ENCODE assay signal across 15 cellular contexts in the genomic region with DNA sequence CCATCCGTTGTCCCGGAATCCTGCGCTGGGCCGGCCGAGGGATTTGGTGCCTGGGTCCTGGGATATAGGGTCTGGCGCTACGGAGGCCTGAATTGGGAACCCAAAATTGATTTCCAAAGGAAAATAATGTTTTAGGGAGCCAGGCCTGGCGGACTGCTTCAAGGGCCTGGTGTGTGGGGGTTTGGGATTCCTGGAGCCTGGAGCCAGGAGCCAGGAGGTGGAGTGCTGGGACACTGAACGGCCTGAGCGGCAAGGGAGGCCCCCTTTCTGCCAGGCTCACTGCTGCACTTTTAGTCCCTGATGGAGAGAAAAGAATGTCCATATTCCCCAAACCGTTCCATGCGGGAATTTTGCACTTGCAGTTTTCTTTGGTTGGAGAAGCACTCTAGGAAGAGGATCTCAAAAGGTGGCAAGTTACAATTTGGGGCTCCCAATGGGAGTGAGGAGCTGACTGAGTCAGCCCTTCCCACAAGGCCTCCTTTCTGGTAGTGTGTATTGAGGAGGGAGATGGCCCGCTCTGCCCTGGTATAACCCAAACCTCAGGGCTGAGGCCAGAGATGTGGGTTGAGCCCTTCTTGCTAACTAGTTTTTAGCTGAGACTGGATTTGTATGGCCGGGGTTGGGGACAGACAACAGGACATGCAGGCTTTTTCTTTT. TPM values are rescaled to one million over a fixed set of nuclear protein-coding genes. Genes with fewer than 3 reads are reported as not detected.
DNase-seq lines count a peak whose midpoint lies in the region; ATAC-seq, FAIRE-seq and TF ChIP-seq lines count a peak whose summit lies in the region.
"Had no signal": no experiment of that assay in that cellular context is flagged by ENCODE, and none has a peak within 500 bp of the region (broad histone marks: within the 10 kb centered on the region; RNA-seq: fewer than 3 reads in every experiment).

No MANE protein-coding gene starts in this region.

- H3K4me3 Mint-ChIP-seq in H9: peak overlapping the region in 1 of 2 experiments; percentile 46; a peak in 2 of 5 replicates

- H3K18ac ChIP-seq in H9 (ENCODE audit: insufficient read length, low read depth, low read length) (no peak overlapping the region), H1 (ENCODE audit: extremely low read depth, low read length) (no peak overlapping the region; the same call in 1 of the 2 replicates)

- H2AFZ ChIP-seq in SK-N-SH (ENCODE audit: low read depth) (no peak overlapping the region), H9 (ENCODE audit: low read length) (no peak overlapping the region), H1 (ENCODE audit: low read length) (no peak overlapping the region), parathyroid adenoma (no peak overlapping the region)

- no peaks in the 10 kb centered on the region for H3K9me2 ChIP-seq in SK-N-SH

- no peaks in the 10 kb centered on the region for H3K79me1 ChIP-seq in H9 (ENCODE audit: insufficient read depth, low read depth, low read length, poor library complexity, severe bottlenecking)
- H3K79me1 ChIP-seq in H1 (ENCODE audit: low read depth, low read length): no peaks in the 10 kb centered on the region

- H3K4ac ChIP-seq in H9 (ENCODE audit: low read depth, low read length): no peak overlapping the region
- H3K4ac ChIP-seq in H1 (replicated peaks; ENCODE audit: insufficient read length, low read depth, low read length): no peak overlapping the region

- H3K4me1 Mint-ChIP-seq in H9: peaks cover 43 to 60% of the 10 kb centered on the region in 2 experiments

- TF ChIP-seq RAD21 in SK-N-SH (IDR thresholded peaks at IDR 0.05; ENCODE audit: low read length) (no peak), H1 (IDR thresholded peaks at IDR 0.05 in 1 of 2, conservative IDR thresholded peaks at IDR 0.05 in 1 of 2; ENCODE audit: low read depth in 2 of 2, low read length in 2 of 2) (peak; percentile 4 to 5; a peak in 1 of 4 replicates)

- FAIRE-seq in H1 (lab: Jason Lieb, UNC): no peak
- FAIRE-seq: colon, HTR-8/SVneo had no signal

- no peak overlapping the region for H4K5ac ChIP-seq in H9 (ENCODE audit: insufficient read length, low read depth, low read length)
- H4K5ac ChIP-seq in H1 (ENCODE audit: insufficient read length, low read depth, low read length): no peak overlapping the region

- 0 out of 2 replicates have a peak, but pooled peaks cover 3% of the 10 kb centered on the region for H4K20me1 ChIP-seq in SK-N-SH (ENCODE audit: insufficient read depth)
- H4K20me1 ChIP-seq in H9 (ENCODE audit: control insufficient read depth, insufficient read depth, insufficient read length): no peaks in the 10 kb centered on the region
- peaks cover 8 to 26% of the 10 kb centered on the region in 2 experiments for H4K20me1 ChIP-seq in H1 (replicated peaks in 1 of 2; ENCODE audit: control insufficient read depth in 1 of 2, insufficient read depth in 2 of 2, low read length in 2 of 2)

- peaks cover 92% of the 10 kb centered on the region for H3K27me3 Mint-ChIP-seq in H9 (ENCODE audit: low read depth)

- CTCF ChIA-PET in SK-N-SH (lab: Yijun Ruan, JAX) (interaction anchor here (0.6 to 2.9 kb wide), 11 partner anchors 12 to 235 kb away, joined by 3 to 16 read pairs (median 3); no protein-coding TSS in a partner anchor), H1 (lab: Charles Lee; ENCODE audit: partially characterized antibody) (interaction anchor here (0.7 to 2.6 kb wide), 16 partner anchors 8 to 166 kb away, joined by 3 to 26 read pairs (median 6); no protein-coding TSS in a partner anchor)

- H2BK20ac ChIP-seq in H9 (ENCODE audit: low read depth, low read length, poor library complexity, severe bottlenecking) (no peak overlapping the region), H1 (ENCODE audit: low read length) (peak overlapping the region; percentile 34; the same call in 1 of the 2 replicates)

- H2BK5ac ChIP-seq in H9 (ENCODE audit: insufficient read length, low read length) (no peak overlapping the region), H1 (ENCODE audit: low read depth, low read length) (no peak overlapping the region)

- H3K23ac ChIP-seq in H9 (ENCODE audit: insufficient read length, low read depth, low read length) (no peak overlapping the region), H1 (ENCODE audit: insufficient read length) (no peak overlapping the region)

- H2BK120ac ChIP-seq in H9 (ENCODE audit: low read depth, low read length, poor library complexity, severe bottlenecking) (no peak overlapping the region), H1 (replicated peaks; ENCODE audit: low read depth, low read length) (no peak overlapping the region)

- H3K9me3 ChIP-seq in SK-N-SH: no peaks in the 10 kb centered on the region
- H3K9me3 ChIP-seq in H9 (ENCODE audit: control insufficient read depth, low read depth, low read length): no peaks in the 10 kb centered on the region
- H3K9me3 ChIP-seq in H1 (ENCODE audit: insufficient read depth in 2 of 2, low read depth in 1 of 2, low read length in 1 of 2): no peaks in the 10 kb centered on the region
- no peaks in the 10 kb centered on the region for H3K9me3 ChIP-seq in parathyroid adenoma (ENCODE audit: control insufficient read depth, low read length)
- H3K9me3 ChIP-seq: adrenal gland had no signal

- H4K8ac ChIP-seq in H9 (replicated peaks; ENCODE audit: insufficient read length, low read depth, low read length) (no peak overlapping the region), H1 (ENCODE audit: extremely low read depth, insufficient read depth, low read length) (no peak overlapping the region)

- H2BK12ac ChIP-seq in H9 (ENCODE audit: insufficient read length, low read depth, low read length): no peak overlapping the region
- H2BK12ac ChIP-seq in H1 (ENCODE audit: low read depth, low read length): peak overlapping the region; percentile 22; the same call in 1 of the 2 replicates

- H3K79me2 ChIP-seq in SK-N-SH (ENCODE audit: insufficient read depth): no peaks in the 10 kb centered on the region
- no peaks in the 10 kb centered on the region for H3K79me2 ChIP-seq in H9 (ENCODE audit: insufficient read depth, low read length)
- no peaks in the 10 kb centered on the region for H3K79me2 ChIP-seq in H1 (ENCODE audit: control insufficient read depth in 1 of 2, insufficient read depth in 2 of 2, low read length in 2 of 2)
- H3K79me2 ChIP-seq in parathyroid adenoma: no peaks in the 10 kb centered on the region

- H3K27me3 ChIP-seq in SK-N-SH (ENCODE audit: insufficient read depth): peaks cover 88% of the 10 kb centered on the region
- peaks cover 87% of the 10 kb centered on the region for H3K27me3 ChIP-seq in H9 (ENCODE audit: insufficient read depth, low read length)
- peaks cover 91 to 96% (median 95%) of the 10 kb centered on the region in 4 experiments for H3K27me3 ChIP-seq in H1 (replicated peaks in 1 of 4; ENCODE audit: control insufficient read depth in 3 of 4, extremely low read depth in 1 of 4, insufficient read depth in 3 of 4, low read length in 3 of 4)
- no peaks in the 10 kb centered on the region for H3K27me3 ChIP-seq in parathyroid adenoma (ENCODE audit: control insufficient read depth, insufficient read depth, low read length)

- H3K9ac ChIP-seq in SK-N-SH (no peak overlapping the region), H9 (ENCODE audit: extremely low read depth, insufficient read length, low read length) (no peak overlapping the region), H1 (replicated peaks in 1 of 4; ENCODE audit: extremely low read depth in 1 of 4, low read depth in 3 of 4, low read length in 3 of 4) (no peak overlapping the region), parathyroid adenoma (no peak overlapping the region)

- H3K4me1 ChIP-seq in SK-N-SH (ENCODE audit: control insufficient read depth in 1 of 2, insufficient read depth in 2 of 2, low read depth in 1 of 2, low read length in 1 of 2) (no peaks in the 10 kb centered on the region; a peak in 1 of 4 replicates), H9 (ENCODE audit: insufficient read depth, low read length) (peaks cover 3% of the 10 kb centered on the region; the same call in 1 of the 2 replicates), H1 (replicated peaks in 1 of 4; ENCODE audit: control insufficient read depth in 3 of 4, insufficient read depth in 4 of 4, low read length in 3 of 4) (peaks cover 20 to 65% (median 39%) of the 10 kb centered on the region in 4 experiments), parathyroid adenoma (no peaks in the 10 kb centered on the region)

- H3K4me3 ChIP-seq in SK-N-SH (ENCODE audit: low read depth in 2 of 2, low read length in 1 of 2) (no peak overlapping the region), H1 (ENCODE audit: extremely low read depth in 1 of 4, insufficient read depth in 2 of 4, low read depth in 3 of 4, low read length in 4 of 4) (peak overlapping the region; percentile 0 to 53 (median 20); a peak in 6 of 8 replicates), parathyroid adenoma (ENCODE audit: low read depth, low read length) (no peak overlapping the region)
- H3K4me3 ChIP-seq: adrenal gland had no signal

- H3K9me3 Mint-ChIP-seq in H9: peaks cover 0 to 9% of the 10 kb centered on the region in 2 experiments; a peak in 1 of 5 replicates

- no peak overlapping the region for H3K56ac ChIP-seq in H9 (ENCODE audit: insufficient read length, low read depth, low read length)
- H3K56ac ChIP-seq in H1 (replicated peaks; ENCODE audit: insufficient read length, low read depth, low read length): no peak overlapping the region

- peaks cover 21% of the 10 kb centered on the region for H3K23me2 ChIP-seq in H9 (ENCODE audit: insufficient read length, low read depth, low read length, poor library complexity, severe bottlenecking)
- H3K23me2 ChIP-seq in H1 (ENCODE audit: low read depth, low read length): peaks cover 9% of the 10 kb centered on the region; the same call in 1 of the 2 replicates

- H4K91ac ChIP-seq in H9 (ENCODE audit: insufficient read length, low read depth, low read length): no peak overlapping the region
- no peak overlapping the region for H4K91ac ChIP-seq in H1 (replicated peaks; ENCODE audit: insufficient read length, low read length)

- TF ChIP-seq EP300 in SK-N-SH (IDR thresholded peaks at IDR 0.05; ENCODE audit: borderline replicate concordance in 1 of 2, low read depth in 1 of 2, low read length in 1 of 2): no peak
- no peak for TF ChIP-seq EP300 in H1 (IDR thresholded peaks at IDR 0.05; ENCODE audit: borderline replicate concordance in 1 of 2, low read depth in 2 of 2, low read length in 2 of 2)

- DNase-seq in SK-N-SH (peak; percentile 36), H9 (peak; percentile 56), H1 (ENCODE audit: low read depth in 1 of 2, low spot score in 2 of 2) (peak in 1 of 2 experiments; percentile 66), KG1 (lab: John Stamatoyannopoulos, UW) (no peak), activated gamma-delta T cell treated with Interleukin-2 at 50 U/mL for 16 hours (no peak), NCI-H524 treated with DMSO at 0.1 percent for 48 hours (lab: John Stamatoyannopoulos, UW) (no peak)
- DNase-seq: adrenal gland, erythroblast, substantia nigra, T-helper 9 cell had no signal

- H2BK15ac ChIP-seq in H9 (ENCODE audit: low read depth, low read length) (no peak overlapping the region), H1 (ENCODE audit: low read length) (no peak overlapping the region)

- no peak for ATAC-seq in SK-N-SH treated with all-trans-retinoic acid at 6 μM for 48 hours

- H3K14ac ChIP-seq in H9 (ENCODE audit: insufficient read depth, low read length) (no peak overlapping the region), H1 (ENCODE audit: insufficient read length) (no peak overlapping the region)

- WGBS in SK-N-SH (ENCODE audit: low lambda C conversion rate): 73% methylated on average over 14 of the region's 14 CpGs
- WGBS in H9 (ENCODE audit: extremely low coverage, insufficient read length, low lambda C conversion rate): no CpG with 5 or more reads among the region's 14 CpGs
- 7% methylated on average over 14 of the region's 14 CpGs; no CpG with 5 or more reads in 1 of the 2 experiments for WGBS in H1 (ENCODE audit: extremely low coverage in 1 of 2, insufficient coverage in 1 of 2, insufficient read length in 1 of 2, insufficient replicate concordance in 2 of 2, low coverage in 1 of 2, low lambda C conversion rate in 2 of 2, missing lambda C conversion rate in 1 of 2), 2 experiments

- no peaks in the 10 kb centered on the region for H3K36me3 ChIP-seq in SK-N-SH (replicated peaks in 1 of 2; ENCODE audit: control insufficient read depth in 1 of 2, insufficient read depth in 2 of 2, low read length in 1 of 2)
- H3K36me3 ChIP-seq in H1 (ENCODE audit: control insufficient read depth in 2 of 4, insufficient read depth in 4 of 4, low read length in 3 of 4): peaks cover 0 to 10% (median 0%) of the 10 kb centered on the region in 4 experiments; a peak in 1 of 8 replicates
- no peaks in the 10 kb centered on the region for H3K36me3 ChIP-seq in parathyroid adenoma (ENCODE audit: control insufficient read depth, insufficient read depth, low read length)
- H3K36me3 ChIP-seq: adrenal gland had no signal

- no peak overlapping the region for H3T11ph ChIP-seq in H9 (ENCODE audit: low read length)

- H2AK5ac ChIP-seq in H9 (ENCODE audit: insufficient read length, low read length) (no peak overlapping the region), H1 (ENCODE audit: low read depth, low read length) (0 out of 2 replicates have a peak overlapping the region, but pooled peaks have one; percentile 7)

- no peaks in the 10 kb centered on the region; a peak in 1 of 7 replicates for H3K36me3 Mint-ChIP-seq in H9 (ENCODE audit: insufficient read depth in 1 of 3, low read depth in 3 of 3)

- H3K27ac Mint-ChIP-seq in H9: no peak overlapping the region

- H3K4me2 ChIP-seq in SK-N-SH (no peak overlapping the region), H9 (ENCODE audit: insufficient read depth, insufficient read length, low read length) (peak overlapping the region; percentile 38), H1 (ENCODE audit: insufficient read depth in 1 of 2, low read depth in 2 of 2, low read length in 2 of 2) (peak overlapping the region; percentile 68 to 80), parathyroid adenoma (ENCODE audit: low read length) (peak overlapping the region; percentile 44)

- no peak for TF ChIP-seq POLR2A in H1 (IDR thresholded peaks at IDR 0.05; ENCODE audit: control extremely low read depth in 1 of 2, low read depth in 2 of 2, low read length in 2 of 2)

- no peak overlapping the region for H3K27ac ChIP-seq in SK-N-SH (ENCODE audit: low read depth in 2 of 2, low read length in 1 of 2)
- H3K27ac ChIP-seq in H9 (ENCODE audit: insufficient read length, low read depth, low read length): no peak overlapping the region
- H3K27ac ChIP-seq in H1 (ENCODE audit: low read depth, low read length): no peak overlapping the region
- no peak overlapping the region for H3K27ac ChIP-seq in parathyroid adenoma
- H3K27ac ChIP-seq: adrenal gland had no signal

- POLR2A ChIA-PET in SK-N-SH (lab: Yijun Ruan, JAX) (no interaction called here), H1 (lab: Charles Lee; ENCODE audit: partially characterized antibody) (interaction anchor here (1.1 to 1.8 kb wide), 6 partner anchors 8 to 57 kb away, joined by 3 to 8 read pairs (median 4); no protein-coding TSS in a partner anchor)

- no peaks in the 10 kb centered on the region for H3F3A ChIP-seq in SK-N-SH (replicated peaks; ENCODE audit: insufficient read depth)

- TF ChIP-seq CTCF in SK-N-SH (IDR thresholded peaks at IDR 0.05) (no peak), H9 (conservative IDR thresholded peaks at IDR 0.05) (peak; percentile 26; the same call in 2 of the 3 replicates), H1 (IDR thresholded peaks at IDR 0.05; ENCODE audit: control extremely low read depth in 1 of 3, insufficient read depth in 1 of 3, low read depth in 1 of 3, low read length in 3 of 3) (peak in 1 of 3 experiments; percentile 21; a peak in 1 of 4 replicates), parathyroid adenoma (IDR thresholded peaks at IDR 0.05) (no peak)

RNA-seq across cellular contexts. Expression of gene LMX1B, which starts 2.2 kb away (rescaled TPM):
- not detected in 2 replicates for polyA plus RNA-seq in SK-N-SH (2012; rRNA removed)
- not detected in 2 replicates for polyA plus RNA-seq in SK-N-SH (2012; cell fraction: cytosol; rRNA removed)
- not detected in 2 replicates for polyA plus RNA-seq in SK-N-SH (2012; cell fraction: nucleus; rRNA removed)
- 0.70 and 0.85 TPM in 2 replicates for total RNA-seq in H9 (2021)
- 0.37 and 0.52 TPM in 2 replicates for total RNA-seq in H1 (2021; fragmentation: NEBNext Ultra II Directional; extraction: Animal tissue kit (Norgen Biotek cat#: 25700))
- 0.09 and 0.17 TPM in 2 replicates for polyA plus RNA-seq in H1 (2011; rRNA removed)
- 0.17 TPM for polyA plus RNA-seq in H1 (2011; cell fraction: cytosol; rRNA removed)
- polyA plus RNA-seq in H1 (2011; cell fraction: nucleus; rRNA removed): 0.24 TPM
- 0.17 to 0.24 TPM (median 0.20 TPM) in 4 replicates for polyA plus RNA-seq in H1 (2012, experiment 1 of 2)
- polyA plus RNA-seq in H1 (2012, experiment 2 of 2): 0.16 TPM
- polyA plus RNA-seq in H1 (2013, experiment 1 of 2): 0.18 TPM
- polyA plus RNA-seq in H1 (2013, experiment 2 of 2): 0.22 TPM
- 0.07 and 0.16 TPM in 2 replicates for polyA minus RNA-seq in H1 (2011; rRNA and poly(A)+ RNA removed)
- polyA minus RNA-seq in H1 (2011; cell fraction: cytosol; rRNA and poly(A)+ RNA removed): 0.44 TPM
- polyA minus RNA-seq in H1 (2011; cell fraction: nucleus; rRNA and poly(A)+ RNA removed): 0.10 TPM
- total RNA-seq: pulmonary artery endothelial cell had no signal

Comparison
In these comparisons a context has a peak if more than half of its experiments do, and no peak if none do; other contexts are left out.
1. DNase-seq: peak in SK-N-SH (single experiment) and H9 (single experiment); none in KG1 (single experiment), activated gamma-delta T cell treated with Interleukin-2 at 50 U/mL for 16 hours (single experiment) and NCI-H524 treated with DMSO at 0.1 percent for 48 hours (single experiment).
2. H3K4me3 ChIP-seq: peak in H1 (4 of 4); none in SK-N-SH (0 of 2) and parathyroid adenoma (single experiment).
3. Of the 17 proteins assayed by ChIP-seq in both H1 and SK-N-SH: peak only in H1: MAX and RAD21; only in SK-N-SH: none; in both: none; in neither: 14; mixed calls (peak in some experiments, not most) for 1.